ENCODE assay signal across 9 cellular contexts in genomic region chr4:172830295-172830764, GRCh38.
A peak's percentile ranks its signal among the peaks of the same experiment; 100 is the strongest.
DNase-seq lines count a peak whose midpoint lies in the region; ATAC-seq and TF ChIP-seq lines count a peak whose summit lies in the region.
"Had no signal": no experiment of that assay in that cellular context is flagged by ENCODE, and none has a peak within 500 bp of the region (broad histone marks: within the 10 kb centered on the region; RNA-seq: fewer than 3 reads in every experiment).

No MANE protein-coding gene starts in this region.

- H3K27ac ChIP-seq in left lung: no peak overlapping the region

- no peaks in the 10 kb centered on the region for H3K9me3 ChIP-seq in left lung

- H3K4me3 Mint-ChIP-seq in stimulated activated naive CD8-positive, alpha-beta T cell treated with anti-CD3 and anti-CD28 coated beads, Interleukin-15, amount 100 ng/mL, for 72 hours: no peak overlapping the region
- no peak overlapping the region for H3K4me3 Mint-ChIP-seq in activated CD4-positive, alpha-beta memory T cell treated with anti-CD3 and anti-CD28 coated beads for 36 hours
- H3K4me3 Mint-ChIP-seq: dendritic cell treated with granulocyte-macrophage colony-stimulating factor and Interleukin-4, amounts not matched to agents 40 ng/mL and 50 ng/mL, for 4 days had no signal

- no peak overlapping the region for H3K27ac Mint-ChIP-seq in stimulated activated naive CD8-positive, alpha-beta T cell treated with anti-CD3 and anti-CD28 coated beads, Interleukin-15, amount 100 ng/mL, for 72 hours
- no peak overlapping the region for H3K27ac Mint-ChIP-seq in activated CD4-positive, alpha-beta memory T cell treated with anti-CD3 and anti-CD28 coated beads for 36 hours
- H3K27ac Mint-ChIP-seq: dendritic cell treated with granulocyte-macrophage colony-stimulating factor and Interleukin-4, amounts not matched to agents 40 ng/mL and 50 ng/mL, for 4 days had no signal

- ATAC-seq in HG02885 (IDR thresholded peaks at IDR 0.05; ENCODE audit: poor library complexity, unreplicated experiment): peak; percentile 39
- ATAC-seq in left lung: no peak
- ATAC-seq in HG03045 (IDR thresholded peaks at IDR 0.05; ENCODE audit: unreplicated experiment): no peak
- no peak for ATAC-seq in stimulated activated naive CD8-positive, alpha-beta T cell treated with anti-CD3 and anti-CD28 coated beads, Interleukin-15, amount 100 ng/mL, for 72 hours

- POLR2A ChIA-PET in activated CD4-positive, alpha-beta memory T cell treated with anti-CD3 and anti-CD28 coated beads for 36 hours (lab: Charles Lee): no interaction called here

- H3K36me3 Mint-ChIP-seq in activated CD4-positive, alpha-beta memory T cell treated with anti-CD3 and anti-CD28 coated beads for 36 hours: no peaks in the 10 kb centered on the region

- TF ChIP-seq CTCF in WI38 (IDR thresholded peaks at IDR 0.05; ENCODE audit: low read depth, low read length) (peak; percentile 11; the same call in 1 of the 2 replicates), left lung (IDR thresholded peaks at IDR 0.05) (peak; percentile 46 to 51)

- peaks cover 38% of the 10 kb centered on the region for H3K27me3 Mint-ChIP-seq in stimulated activated naive CD8-positive, alpha-beta T cell treated with anti-CD3 and anti-CD28 coated beads, Interleukin-15, amount 100 ng/mL, for 72 hours
- H3K27me3 Mint-ChIP-seq in activated CD4-positive, alpha-beta memory T cell treated with anti-CD3 and anti-CD28 coated beads for 36 hours: peaks cover 2% of the 10 kb centered on the region

- no peaks in the 10 kb centered on the region for H3K9me3 Mint-ChIP-seq in stimulated activated naive CD8-positive, alpha-beta T cell treated with anti-CD3 and anti-CD28 coated beads, Interleukin-15, amount 100 ng/mL, for 72 hours
- no peaks in the 10 kb centered on the region for H3K9me3 Mint-ChIP-seq in activated CD4-positive, alpha-beta memory T cell treated with anti-CD3 and anti-CD28 coated beads for 36 hours
- H3K9me3 Mint-ChIP-seq: dendritic cell treated with granulocyte-macrophage colony-stimulating factor and Interleukin-4, amounts not matched to agents 40 ng/mL and 50 ng/mL, for 4 days had no signal

- H3K4me3 ChIP-seq in WI38 (ENCODE audit: low read depth, low read length) (no peak overlapping the region), left lung (no peak overlapping the region)

- intact Hi-C loops in left lung (cut with DNase I): no loop called here
- intact Hi-C loops in activated CD4-positive, alpha-beta memory T cell treated with anti-CD3 and anti-CD28 coated beads for 36 hours (cut with micrococcal nuclease): no loop called here

- H3K4me1 Mint-ChIP-seq in stimulated activated naive CD8-positive, alpha-beta T cell treated with anti-CD3 and anti-CD28 coated beads, Interleukin-15, amount 100 ng/mL, for 72 hours: no peaks in the 10 kb centered on the region
- no peaks in the 10 kb centered on the region for H3K4me1 Mint-ChIP-seq in activated CD4-positive, alpha-beta memory T cell treated with anti-CD3 and anti-CD28 coated beads for 36 hours (ENCODE audit: low read depth)

- H3K36me3 ChIP-seq in left lung: no peaks in the 10 kb centered on the region

- CTCF ChIA-PET in activated CD4-positive, alpha-beta memory T cell treated with anti-CD3 and anti-CD28 coated beads for 36 hours (lab: Charles Lee): no interaction called here

- H3K27me3 ChIP-seq in left lung: no peaks in the 10 kb centered on the region

- H3K4me1 ChIP-seq in left lung: no peaks in the 10 kb centered on the region

- DNase-seq in AML-193 (lab: John Stamatoyannopoulos, UW) (peak; percentile 11 to 17), left lung (no peak), MV-4-11 (lab: John Stamatoyannopoulos, UW) (no peak)
- no peak for DNase-seq in stimulated activated naive CD8-positive, alpha-beta T cell treated with anti-CD3 and anti-CD28 coated beads, Interleukin-15, amount 100 ng/mL, for 72 hours
- no peak for DNase-seq in activated CD4-positive, alpha-beta memory T cell treated with anti-CD3 and anti-CD28 coated beads for 36 hours

Comparison
In these comparisons a context has a peak if more than half of its experiments do, and no peak if none do; other contexts are left out.
1. DNase-seq: peak in AML-193 (2 of 2); none in left lung (0 of 2), stimulated activated naive CD8-positive, alpha-beta T cell treated with anti-CD3 and anti-CD28 coated beads, Interleukin-15, amount 100 ng/mL, for 72 hours (0 of 2), activated CD4-positive, alpha-beta memory T cell treated with anti-CD3 and anti-CD28 coated beads for 36 hours (single experiment) and MV-4-11 (single experiment).